ENCODE assay signal across 26 cellular contexts in genomic region chr1:156431366-156432108, GRCh38.
"Had no signal": no experiment of that assay in that cellular context is flagged by ENCODE, and none has a peak within 500 bp of the region (broad histone marks: within the 10 kb centered on the region; RNA-seq: fewer than 3 reads in every experiment).

No MANE protein-coding gene starts in this region.

- H3K9me3 Mint-ChIP-seq: activated CD4-positive, alpha-beta memory T cell treated with anti-CD3 and anti-CD28 coated beads, Interleukin-2, amount 10 ng/mL, durations not matched to agents 7 days and 5 days; activated CD4-positive, alpha-beta T cell treated with anti-CD3 and anti-CD28 coated beads, Interleukin-2, amount 10 ng/mL, durations not matched to agents 7 days and 5 days; activated T-cell treated with anti-CD3 and anti-CD28 coated beads, Interleukin-2, amount 50 U/mL, for 4 hours; activated T-helper 17 cell treated with anti-CD3 and anti-CD28 coated beads, Interleukin-2, amount 50 U/mL, for 72 hours; dendritic cell treated with granulocyte-macrophage colony-stimulating factor and Interleukin-4, amounts not matched to agents 40 ng/mL and 50 ng/mL, for 4 days; WTC11 had no signal

- H3K27ac Mint-ChIP-seq: activated CD4-positive, alpha-beta memory T cell treated with anti-CD3 and anti-CD28 coated beads, Interleukin-2, amount 10 ng/mL, durations not matched to agents 7 days and 5 days; activated CD4-positive, alpha-beta T cell treated with anti-CD3 and anti-CD28 coated beads, Interleukin-2, amount 10 ng/mL, durations not matched to agents 7 days and 5 days; activated T-helper 17 cell treated with anti-CD3 and anti-CD28 coated beads, Interleukin-2, amount 50 U/mL, for 72 hours; dendritic cell treated with granulocyte-macrophage colony-stimulating factor and Interleukin-4, amounts not matched to agents 40 ng/mL and 50 ng/mL, for 4 days; WTC11 had no signal

- DNase-seq: activated CD4-positive, alpha-beta memory T cell treated with anti-CD3 and anti-CD28 coated beads, Interleukin-2, amount 10 ng/mL, durations not matched to agents 7 days and 5 days; activated CD4-positive, alpha-beta T cell treated with anti-CD3 and anti-CD28 coated beads for 1 hour; activated CD4-positive, alpha-beta T cell treated with anti-CD3 and anti-CD28 coated beads, Interleukin-2, amount 10 ng/mL, durations not matched to agents 7 days and 5 days; activated gamma-delta T cell treated with Interleukin-2 at 50 U/mL for 16 hours; activated naive CD4-positive, alpha-beta T cell treated with anti-CD3 and anti-CD28 coated beads, Interleukin-2, amount 50 U/mL, for 16 hours; activated T-cell treated with anti-CD3 and anti-CD28 coated beads, Interleukin-2, amount 50 U/mL, for 4 hours; amniotic stem cell; central memory CD4-positive, alpha-beta T cell; effector CD4-positive, alpha-beta T cell; gastrocnemius medialis; glutamatergic neuron; islet precursor cell; left colon; naive thymus-derived CD4-positive, alpha-beta T cell; occipital lobe; stimulated activated CD4-positive, alpha-beta T cell treated with anti-CD3 and anti-CD28 coated beads, Interleukin-15, amount 100 ng/mL, for 24 hours; stimulated activated CD4-positive, alpha-beta T cell treated with anti-CD3 and anti-CD28 coated beads, Interleukin-2, amount 100 ng/mL, for 24 hours; stimulated activated naive CD4-positive, alpha-beta T cell; T-helper 2 cell; tibial artery had no signal

- H3K27ac ChIP-seq: breast epithelium, gastrocnemius medialis, right atrium auricular region, suprapubic skin, tibial artery had no signal

- H3K4me3 Mint-ChIP-seq: activated CD4-positive, alpha-beta memory T cell treated with anti-CD3 and anti-CD28 coated beads, Interleukin-2, amount 10 ng/mL, durations not matched to agents 7 days and 5 days; activated CD4-positive, alpha-beta T cell treated with anti-CD3 and anti-CD28 coated beads, Interleukin-2, amount 10 ng/mL, durations not matched to agents 7 days and 5 days; activated T-cell treated with anti-CD3 and anti-CD28 coated beads, Interleukin-2, amount 50 U/mL, for 4 hours; activated T-helper 17 cell treated with anti-CD3 and anti-CD28 coated beads, Interleukin-2, amount 50 U/mL, for 72 hours; dendritic cell treated with granulocyte-macrophage colony-stimulating factor and Interleukin-4, amounts not matched to agents 40 ng/mL and 50 ng/mL, for 4 days; naive thymus-derived CD4-positive, alpha-beta T cell had no signal
